Comparison of ENCODE assay signal across 23 cellular contexts in the genomic region with DNA sequence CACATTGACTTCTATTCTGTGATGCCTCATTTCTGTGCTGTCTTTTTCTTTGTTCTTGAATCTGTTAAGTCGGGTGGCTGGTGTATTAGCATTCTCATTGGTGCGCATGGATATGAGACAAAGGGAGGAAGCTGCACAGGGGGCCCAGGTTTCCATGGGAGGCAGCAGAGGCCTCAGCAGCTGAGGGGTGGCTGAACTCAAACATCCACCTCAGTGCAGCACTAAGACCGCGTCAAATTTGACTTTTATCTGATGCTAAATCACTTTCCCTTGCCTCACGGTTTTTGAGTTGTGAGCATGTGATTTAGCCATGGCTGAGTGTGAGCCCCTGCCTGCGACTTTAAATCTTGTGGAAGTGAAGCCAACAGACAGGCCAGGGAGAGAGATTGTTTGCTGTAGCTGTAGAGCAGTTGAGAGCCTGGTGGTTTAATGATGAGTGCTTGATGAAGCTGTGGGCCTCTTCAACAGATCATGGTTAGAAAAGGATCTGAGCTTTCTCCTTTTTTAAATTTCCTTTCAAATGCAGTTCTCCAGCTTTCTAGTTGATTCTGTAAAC.
"Had no signal": no experiment of that assay in that cellular context is flagged by ENCODE, and none has a peak within 500 bp of the region (broad histone marks: within the 10 kb centered on the region; RNA-seq: fewer than 3 reads in every experiment).

No MANE protein-coding gene starts in this region.

- H3K27me3 Mint-ChIP-seq: activated CD4-positive, alpha-beta T cell treated with anti-CD3 and anti-CD28 coated beads, Interleukin-2, amount 10 ng/mL, durations not matched to agents 7 days and 5 days; activated naive CD8-positive, alpha-beta T cell treated with anti-CD3 and anti-CD28 coated beads for 36 hours; dendritic cell treated with granulocyte-macrophage colony-stimulating factor and Interleukin-4, amounts not matched to agents 40 ng/mL and 50 ng/mL, for 4 days; stimulated activated naive CD8-positive, alpha-beta T cell treated with anti-CD3 and anti-CD28 coated beads, Interleukin-15, amount 100 ng/mL, for 72 hours; type B pancreatic cell had no signal

- H3K36me3 ChIP-seq: cardiac muscle cell, left ventricle myocardium inferior, neutrophil, pancreas, right lobe of liver, suprapubic skin had no signal

- H2AFZ ChIP-seq: hepatocyte had no signal

- H3K4me2 ChIP-seq: hepatocyte had no signal

- H3K4me1 ChIP-seq: left ventricle myocardium inferior, right lobe of liver, suprapubic skin had no signal

- H3K9me3 Mint-ChIP-seq: activated CD4-positive, alpha-beta T cell treated with anti-CD3 and anti-CD28 coated beads, Interleukin-2, amount 10 ng/mL, durations not matched to agents 7 days and 5 days; activated naive CD8-positive, alpha-beta T cell treated with anti-CD3 and anti-CD28 coated beads for 36 hours; activated T-cell treated with anti-CD3 and anti-CD28 coated beads, Interleukin-2, amount 50 U/mL, for 72 hours; dendritic cell treated with granulocyte-macrophage colony-stimulating factor and Interleukin-4, amounts not matched to agents 40 ng/mL and 50 ng/mL, for 4 days; stimulated activated naive CD8-positive, alpha-beta T cell treated with anti-CD3 and anti-CD28 coated beads, Interleukin-15, amount 100 ng/mL, for 72 hours; type B pancreatic cell had no signal

- H3K36me3 Mint-ChIP-seq: activated naive CD8-positive, alpha-beta T cell treated with anti-CD3 and anti-CD28 coated beads for 36 hours; type B pancreatic cell had no signal

- H3K27me3 ChIP-seq: cardiac muscle cell, hepatocyte, neutrophil, pancreas, right lobe of liver, suprapubic skin had no signal

- H3K4me3 Mint-ChIP-seq: activated CD4-positive, alpha-beta T cell treated with anti-CD3 and anti-CD28 coated beads, Interleukin-2, amount 10 ng/mL, durations not matched to agents 7 days and 5 days; activated naive CD8-positive, alpha-beta T cell treated with anti-CD3 and anti-CD28 coated beads for 36 hours; activated T-cell treated with anti-CD3 and anti-CD28 coated beads, Interleukin-2, amount 50 U/mL, for 72 hours; dendritic cell treated with granulocyte-macrophage colony-stimulating factor and Interleukin-4, amounts not matched to agents 40 ng/mL and 50 ng/mL, for 4 days; stimulated activated naive CD8-positive, alpha-beta T cell treated with anti-CD3 and anti-CD28 coated beads, Interleukin-15, amount 100 ng/mL, for 72 hours; type B pancreatic cell had no signal

- H3K9me3 ChIP-seq: left ventricle myocardium inferior, neutrophil, pancreas, right lobe of liver, suprapubic skin had no signal

- H3K4me1 Mint-ChIP-seq: activated CD4-positive, alpha-beta T cell treated with anti-CD3 and anti-CD28 coated beads, Interleukin-2, amount 10 ng/mL, durations not matched to agents 7 days and 5 days; activated naive CD8-positive, alpha-beta T cell treated with anti-CD3 and anti-CD28 coated beads for 36 hours; stimulated activated naive CD8-positive, alpha-beta T cell treated with anti-CD3 and anti-CD28 coated beads, Interleukin-15, amount 100 ng/mL, for 72 hours had no signal

- H3K4me3 ChIP-seq: cardiac muscle cell, hepatocyte, left ventricle myocardium inferior, pancreas, right lobe of liver, suprapubic skin had no signal

- ATAC-seq: activated T-cell treated with anti-CD3 and anti-CD28 coated beads, Interleukin-2, amount 50 U/mL, for 72 hours; pancreas; right lobe of liver; stimulated activated naive CD8-positive, alpha-beta T cell treated with anti-CD3 and anti-CD28 coated beads, Interleukin-15, amount 100 ng/mL, for 72 hours had no signal

- H3K79me2 ChIP-seq: hepatocyte had no signal

- DNase-seq: activated CD4-positive, alpha-beta T cell treated with anti-CD3 and anti-CD28 coated beads, Interleukin-2, amount 10 ng/mL, durations not matched to agents 7 days and 5 days; activated CD8-positive, alpha-beta memory T cell treated with anti-CD3 and anti-CD28 coated beads for 24 hours; activated CD8-positive, alpha-beta memory T cell treated with anti-CD3 and anti-CD28 coated beads, Interleukin-2, amount 50 U/mL, for 48 hours; activated gamma-delta T cell treated with Interleukin-2 at 50 U/mL for 16 hours; activated naive CD8-positive, alpha-beta T cell treated with anti-CD3 and anti-CD28 coated beads for 36 hours; activated T-cell treated with anti-CD3 and anti-CD28 coated beads, Interleukin-2, amount 50 U/mL, for 72 hours; amniotic stem cell; effector CD8-positive, alpha-beta T cell; left ventricle myocardium inferior; mammary epithelial cell; pancreas; right lobe of liver; small intestine; stimulated activated CD4-positive, alpha-beta T cell treated with anti-CD3 and anti-CD28 coated beads, Interleukin-15, amount 100 ng/mL, for 24 hours; stimulated activated CD4-positive, alpha-beta T cell treated with anti-CD3 and anti-CD28 coated beads, Interleukin-2, amount 100 ng/mL, for 48 hours; stimulated activated naive CD8-positive, alpha-beta T cell treated with anti-CD3 and anti-CD28 coated beads, Interleukin-15, amount 100 ng/mL, for 72 hours; T1000 had no signal

- H3K27ac ChIP-seq: hepatocyte, left ventricle myocardium inferior, neutrophil, pancreas, right lobe of liver, suprapubic skin had no signal

- H3K27ac Mint-ChIP-seq: activated CD4-positive, alpha-beta T cell treated with anti-CD3 and anti-CD28 coated beads, Interleukin-2, amount 10 ng/mL, durations not matched to agents 7 days and 5 days; activated naive CD8-positive, alpha-beta T cell treated with anti-CD3 and anti-CD28 coated beads for 36 hours; activated T-cell treated with anti-CD3 and anti-CD28 coated beads, Interleukin-2, amount 50 U/mL, for 72 hours; dendritic cell treated with granulocyte-macrophage colony-stimulating factor and Interleukin-4, amounts not matched to agents 40 ng/mL and 50 ng/mL, for 4 days; stimulated activated naive CD8-positive, alpha-beta T cell treated with anti-CD3 and anti-CD28 coated beads, Interleukin-15, amount 100 ng/mL, for 72 hours; type B pancreatic cell had no signal
